ENCODE assay signal across 18 cellular contexts in the genomic region with DNA sequence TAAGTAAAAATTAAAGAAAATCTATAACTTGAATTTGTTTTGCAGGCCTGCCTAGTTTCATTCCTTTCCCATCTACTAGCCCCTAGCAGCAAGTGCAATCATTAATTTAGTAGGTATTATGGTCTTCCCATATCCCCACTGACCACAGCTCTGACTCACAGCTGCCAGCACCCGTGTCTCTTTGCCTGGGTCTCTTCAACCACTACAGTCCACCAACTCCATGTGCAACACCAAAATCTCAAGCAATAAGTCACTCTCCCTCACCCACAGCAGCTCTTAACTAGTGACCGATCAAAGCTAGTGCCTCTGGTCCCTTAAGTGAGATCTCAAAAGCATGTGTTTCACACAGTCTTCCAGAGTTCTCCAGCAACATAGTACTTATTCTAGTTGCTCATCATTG. TPM values are rescaled to one million over a fixed set of nuclear protein-coding genes. Genes with fewer than 3 reads are reported as not detected.
DNase-seq lines count a peak whose midpoint lies in the region; ATAC-seq and TF ChIP-seq lines count a peak whose summit lies in the region.
"Had no signal": no experiment of that assay in that cellular context is flagged by ENCODE, and none has a peak within 500 bp of the region (broad histone marks: within the 10 kb centered on the region; RNA-seq: fewer than 3 reads in every experiment).

No MANE protein-coding gene starts in this region.

- H3F3A ChIP-seq in PC-9 (ENCODE audit: insufficient read depth, low read depth) = no peaks in the 10 kb centered on the region

- intact Hi-C loops in Calu3 (cut with micrococcal nuclease; ENCODE audit: unreplicated experiment) (no loop called here), PC-9 (cut with micrococcal nuclease; ENCODE audit: unreplicated experiment) (no loop called here)

- H4K20me1 ChIP-seq in PC-9 (ENCODE audit: insufficient read depth) = no peaks in the 10 kb centered on the region
- H4K20me1 ChIP-seq: BLaER1 treated with 17β-estradiol and CSF1 and Interleukin-3, amounts not matched to agents 10 nM and 100 nM had no signal

- no peaks in the 10 kb centered on the region for H3K27me3 Mint-ChIP-seq in Calu3 (ENCODE audit: unreplicated experiment)
- H3K27me3 Mint-ChIP-seq in effector memory CD8-positive, alpha-beta T cell = no peaks in the 10 kb centered on the region
- H3K27me3 Mint-ChIP-seq: CD8-positive, alpha-beta memory T cell; T-cell had no signal

- H3K36me3 Mint-ChIP-seq in Calu3 (ENCODE audit: insufficient read depth, unreplicated experiment) = no peaks in the 10 kb centered on the region
- H3K36me3 Mint-ChIP-seq in effector memory CD8-positive, alpha-beta T cell (ENCODE audit: insufficient read depth) = no peaks in the 10 kb centered on the region
- H3K36me3 Mint-ChIP-seq: T-cell had no signal

- no peaks in the 10 kb centered on the region for H3K4me1 Mint-ChIP-seq in Calu3 (ENCODE audit: low read depth, unreplicated experiment)
- no peaks in the 10 kb centered on the region for H3K4me1 Mint-ChIP-seq in effector memory CD8-positive, alpha-beta T cell (ENCODE audit: low read depth in 2 of 2)
- H3K4me1 Mint-ChIP-seq: CD8-positive, alpha-beta memory T cell; T-cell had no signal

- no peaks in the 10 kb centered on the region for H3K4me1 ChIP-seq in PC-9 (replicated peaks; ENCODE audit: insufficient read depth)
- H3K4me1 ChIP-seq: BLaER1 treated with 17β-estradiol and CSF1 and Interleukin-3, amounts not matched to agents 10 nM and 100 nM had no signal

- no peaks in the 10 kb centered on the region for H3K27me3 ChIP-seq in PC-9 (ENCODE audit: insufficient read depth, low read depth)
- H3K27me3 ChIP-seq: BLaER1 treated with 17β-estradiol and CSF1 and Interleukin-3, amounts not matched to agents 10 nM and 100 nM had no signal

- no peak overlapping the region for H3K4me3 ChIP-seq in PC-9
- H3K4me3 ChIP-seq: BLaER1 treated with 17β-estradiol and CSF1 and Interleukin-3, amounts not matched to agents 10 nM and 100 nM; GM23248; K562 had no signal

- BruUV-seq in Calu3 (replicated peaks; lab: Mats Ljungman, UMichigan) = no TSS peak
- BruUV-seq in PC-9 (replicated peaks; lab: Mats Ljungman, UMichigan) = no TSS peak

- H2AFZ ChIP-seq in PC-9 = peak overlapping the region; percentile 69
- H2AFZ ChIP-seq: GM23248 had no signal

- peaks cover 8% of the 10 kb centered on the region for H3K9me3 Mint-ChIP-seq in Calu3 (ENCODE audit: low read depth, unreplicated experiment)
- peaks cover 0 to 5% of the 10 kb centered on the region in 2 donors for H3K9me3 Mint-ChIP-seq in effector memory CD8-positive, alpha-beta T cell

- peaks cover 8% of the 10 kb centered on the region; the same call in 1 of the 2 replicates for H3K9me2 ChIP-seq in PC-9 (ENCODE audit: insufficient read depth)
- H3K9me2 ChIP-seq: SK-N-SH had no signal

- DNase-seq in Calu3 = no peak
- DNase-seq in H4 (ENCODE audit: low spot score) = peak; percentile 19
- no peak for DNase-seq in PC-9
- peak; percentile 31 for DNase-seq in glomerular visceral epithelial cell (ENCODE audit: extremely low spot score)
- no peak for DNase-seq in effector memory CD8-positive, alpha-beta T cell
- DNase-seq in NCI-H1930 (lab: John Stamatoyannopoulos, UW) = no peak
- DNase-seq in globus pallidus (ENCODE audit: low spot score) = no peak
- DNase-seq: CD8-positive, alpha-beta memory T cell; GDM1; GM23248; NCI-H2107; NCI-H226; NCI-H524; Right ventricle myocardium superior; SK-N-SH; T-cell had no signal

- POLR2A ChIA-PET in PC-9 (lab: Charles Lee; ENCODE audit: unreplicated experiment) = no interaction called here

- H3K36me3 ChIP-seq in PC-9 (ENCODE audit: low read depth) = no peaks in the 10 kb centered on the region
- H3K36me3 ChIP-seq: BLaER1 treated with 17β-estradiol and CSF1 and Interleukin-3, amounts not matched to agents 10 nM and 100 nM had no signal

- CTCF ChIA-PET in Calu3 (lab: Charles Lee) (no interaction called here), PC-9 (lab: Charles Lee) (no interaction called here)

- H3K79me2 ChIP-seq in PC-9 (ENCODE audit: low read depth) = no peaks in the 10 kb centered on the region

- H3K27ac Mint-ChIP-seq in Calu3 (ENCODE audit: unreplicated experiment) = peak overlapping the region; percentile 38
- H3K27ac Mint-ChIP-seq in effector memory CD8-positive, alpha-beta T cell = no peak overlapping the region
- H3K27ac Mint-ChIP-seq: CD8-positive, alpha-beta memory T cell; T-cell had no signal

- H3K4me2 ChIP-seq in PC-9 = no peak overlapping the region
- H3K4me2 ChIP-seq: BLaER1 treated with 17β-estradiol and CSF1 and Interleukin-3, amounts not matched to agents 10 nM and 100 nM; SK-N-SH had no signal

- no peaks in the 10 kb centered on the region for H3K9me3 ChIP-seq in PC-9 (ENCODE audit: insufficient read depth, low read depth)
- H3K9me3 ChIP-seq: BLaER1 treated with 17β-estradiol and CSF1 and Interleukin-3, amounts not matched to agents 10 nM and 100 nM; SK-N-SH had no signal

- no peak for ATAC-seq in effector memory CD8-positive, alpha-beta T cell (replicated peaks)
- ATAC-seq: K562, T-cell had no signal

- TF ChIP-seq CTCF in Calu3 (IDR thresholded peaks at IDR 0.05; ENCODE audit: unreplicated experiment) (no peak), PC-9 (conservative IDR thresholded peaks at IDR 0.05) (no peak)

- H3K27ac ChIP-seq in PC-9 = no peak overlapping the region
- H3K27ac ChIP-seq: BLaER1 treated with 17β-estradiol and CSF1 and Interleukin-3, amounts not matched to agents 10 nM and 100 nM; GM23248 had no signal

- H3K4me3 Mint-ChIP-seq in Calu3 (ENCODE audit: low read depth, unreplicated experiment) = no peak overlapping the region
- H3K4me3 Mint-ChIP-seq in effector memory CD8-positive, alpha-beta T cell = no peak overlapping the region
- H3K4me3 Mint-ChIP-seq: T-cell had no signal

RNA-seq across cellular contexts. Expression of a gene that starts 26.0 kb away (rescaled TPM):
- 5.9 and 8.3 TPM in 2 replicates for total RNA-seq in Calu3 (2022)
- 0.27 and 0.41 TPM in 2 replicates for total RNA-seq in H4 (2014; rRNA removed; shearing (Covaris generic))
- 1.6 and 4.0 TPM in 2 replicates for total RNA-seq in PC-9 (2021)
- total RNA-seq: CD8-positive, alpha-beta memory T cell; GM23248 had no signal

Comparison
In these comparisons a context has a peak if more than half of its experiments do, and no peak if none do; other contexts are left out.
1. DNase-seq: peak in H4 (single experiment) and glomerular visceral epithelial cell (single experiment); none in Calu3 (single experiment), PC-9 (0 of 2), effector memory CD8-positive, alpha-beta T cell (0 of 3), NCI-H1930 (0 of 2) and globus pallidus (single experiment).